35 cellular contexts compared by ENCODE assay signal in genomic region chr1:76018045-76018444, GRCh38. TPM values are rescaled to one million over a fixed set of nuclear protein-coding genes. Genes with fewer than 3 reads are reported as not detected.
"Had no signal": no experiment of that assay in that cellular context is flagged by ENCODE, and none has a peak within 500 bp of the region (broad histone marks: within the 10 kb centered on the region; RNA-seq: fewer than 3 reads in every experiment).

No MANE protein-coding gene starts in this region.

- H3K27ac Mint-ChIP-seq: activated CD4-positive, alpha-beta T cell treated with anti-CD3 and anti-CD28 coated beads for 36 hours; activated CD4-positive, alpha-beta T cell treated with anti-CD3 and anti-CD28 coated beads, Interleukin-2, amount 10 ng/mL, durations not matched to agents 7 days and 5 days; activated CD8-positive, alpha-beta memory T cell treated with anti-CD3 and anti-CD28 coated beads, Interleukin-2, amount 10 ng/mL, durations not matched to agents 7 days and 5 days; activated CD8-positive, alpha-beta T cell treated with anti-CD3 and anti-CD28 coated beads for 36 hours; activated naive CD4-positive, alpha-beta T cell treated with anti-CD3 and anti-CD28 coated beads for 36 hours; activated naive CD4-positive, alpha-beta T cell treated with anti-CD3 and anti-CD28 coated beads, Interleukin-2, amount 50 U/mL, for 24 hours; activated naive CD8-positive, alpha-beta T cell treated with anti-CD3 and anti-CD28 coated beads for 36 hours; activated naive CD8-positive, alpha-beta T cell treated with anti-CD3 and anti-CD28 coated beads, Interleukin-2, amount 50 U/mL, for 24 hours; activated T-helper 1 cell treated with anti-CD3 and anti-CD28 coated beads, Interleukin-12 subunit alpha, Interleukin-12 subunit beta, Interleukin-2, Interleukin-4 antibody, amounts not matched to agents 30 ng/mL and 10 ng/mL and 1 ng/mL, durations not matched to agents 14 hours and 24 hours and 36 hours; activated T-helper 2 cell treated with anti-CD3 and anti-CD28 coated beads, Interferon-gamma antibody, Interleukin-2, Interleukin-4, amounts not matched to agents 10 μg/mL and 5 μg/mL and 100 μg/mL, durations not matched to agents 14 hours and 24 hours and 36 hours; dendritic cell treated with granulocyte-macrophage colony-stimulating factor and Interleukin-4, amounts not matched to agents 40 ng/mL and 50 ng/mL, for 4 days; endodermal cell; T-helper 17 cell; T-helper 2 cell treated with Interferon-gamma antibody and Interleukin-4, amounts not matched to agents 5 μg/mL and 100 μg/mL, for 36 hours had no signal

- ATAC-seq: activated CD4-positive, alpha-beta T cell treated with anti-CD3 and anti-CD28 coated beads for 36 hours; activated CD8-positive, alpha-beta memory T cell treated with anti-CD3 and anti-CD28 coated beads, Interleukin-2, amount 10 ng/mL, durations not matched to agents 7 days and 5 days; activated CD8-positive, alpha-beta T cell treated with anti-CD3 and anti-CD28 coated beads for 36 hours; activated naive CD8-positive, alpha-beta T cell treated with anti-CD3 and anti-CD28 coated beads, Interleukin-2, amount 50 U/mL, for 24 hours; esophagus mucosa; foreskin keratinocyte; gastrocnemius medialis; heart left ventricle; T-helper 17 cell had no signal

- H3K36me3 ChIP-seq: brain microvascular endothelial cell, gastrocnemius medialis, heart left ventricle had no signal

- H3K27me3 Mint-ChIP-seq: activated CD8-positive, alpha-beta T cell treated with anti-CD3 and anti-CD28 coated beads for 36 hours; activated naive CD8-positive, alpha-beta T cell treated with anti-CD3 and anti-CD28 coated beads for 36 hours; dendritic cell treated with granulocyte-macrophage colony-stimulating factor and Interleukin-4, amounts not matched to agents 40 ng/mL and 50 ng/mL, for 4 days had no signal

- DNase-seq: activated CD4-positive, alpha-beta T cell treated with anti-CD3 and anti-CD28 coated beads for 36 hours; activated CD4-positive, alpha-beta T cell treated with anti-CD3 and anti-CD28 coated beads, Interleukin-2, amount 10 ng/mL, durations not matched to agents 7 days and 5 days; activated CD4-positive, alpha-beta T cell treated with anti-CD3 and anti-CD28 coated beads, Interleukin-2, amount 50 U/mL, for 48 hours; activated CD4-positive, CD25-positive, alpha-beta regulatory T cell; activated CD4-positive, CD25-positive, alpha-beta regulatory T cell treated with anti-CD3 and anti-CD28 coated beads, Interleukin-2, amount 50 U/mL, for 72 hours; activated CD8-positive, alpha-beta memory T cell treated with anti-CD3 and anti-CD28 coated beads, Interleukin-2, amount 10 ng/mL, durations not matched to agents 7 days and 5 days; activated CD8-positive, alpha-beta memory T cell treated with anti-CD3 and anti-CD28 coated beads, Interleukin-2, amount 50 U/mL, for 4 hours; activated CD8-positive, alpha-beta T cell treated with anti-CD3 and anti-CD28 coated beads for 36 hours; activated effector memory CD4-positive, alpha-beta T cell treated with anti-CD3 and anti-CD28 coated beads, Interleukin-2, amount 50 U/mL, for 16 hours; activated naive CD4-positive, alpha-beta T cell treated with anti-CD3 and anti-CD28 coated beads for 36 hours; activated naive CD8-positive, alpha-beta T cell treated with anti-CD3 and anti-CD28 coated beads for 36 hours; activated naive CD8-positive, alpha-beta T cell treated with anti-CD3 and anti-CD28 coated beads, Interleukin-2, amount 50 U/mL, for 24 hours; activated T-cell treated with anti-CD3 and anti-CD28 coated beads, Interleukin-2, amount 50 U/mL, for 1 hour; activated T-cell treated with anti-CD3 and anti-CD28 coated beads, Interleukin-2, amount 50 U/mL, for 48 hours; amniotic stem cell; anterior cingulate cortex; brain microvascular endothelial cell; dorsolateral prefrontal cortex; effector memory CD4-positive, alpha-beta T cell; endodermal cell; foreskin keratinocyte; gastrocnemius medialis; glutamatergic neuron; heart left ventricle; T-helper 1 cell; T-helper 17 cell; T1000 had no signal

- H3K4me3 Mint-ChIP-seq: activated CD4-positive, alpha-beta T cell treated with anti-CD3 and anti-CD28 coated beads for 36 hours; activated CD4-positive, alpha-beta T cell treated with anti-CD3 and anti-CD28 coated beads, Interleukin-2, amount 10 ng/mL, durations not matched to agents 7 days and 5 days; activated CD8-positive, alpha-beta memory T cell treated with anti-CD3 and anti-CD28 coated beads, Interleukin-2, amount 10 ng/mL, durations not matched to agents 7 days and 5 days; activated CD8-positive, alpha-beta T cell treated with anti-CD3 and anti-CD28 coated beads for 36 hours; activated naive CD4-positive, alpha-beta T cell treated with anti-CD3 and anti-CD28 coated beads for 36 hours; activated naive CD4-positive, alpha-beta T cell treated with anti-CD3 and anti-CD28 coated beads, Interleukin-2, amount 50 U/mL, for 24 hours; activated naive CD8-positive, alpha-beta T cell treated with anti-CD3 and anti-CD28 coated beads for 36 hours; activated naive CD8-positive, alpha-beta T cell treated with anti-CD3 and anti-CD28 coated beads, Interleukin-2, amount 50 U/mL, for 24 hours; activated T-helper 1 cell treated with anti-CD3 and anti-CD28 coated beads, Interleukin-12 subunit alpha, Interleukin-12 subunit beta, Interleukin-2, Interleukin-4 antibody, amounts not matched to agents 30 ng/mL and 10 ng/mL and 1 ng/mL, durations not matched to agents 14 hours and 24 hours and 36 hours; central memory CD8-positive, alpha-beta T cell; dendritic cell treated with granulocyte-macrophage colony-stimulating factor and Interleukin-4, amounts not matched to agents 40 ng/mL and 50 ng/mL, for 4 days; endodermal cell; T-helper 17 cell; T-helper 2 cell treated with Interferon-gamma antibody and Interleukin-4, amounts not matched to agents 5 μg/mL and 100 μg/mL, for 36 hours had no signal

- H3K9me3 ChIP-seq: gastrocnemius medialis, heart left ventricle had no signal

- H3K27ac ChIP-seq: brain microvascular endothelial cell, coronary artery, dorsolateral prefrontal cortex, foreskin keratinocyte, gastrocnemius medialis, heart left ventricle had no signal

- H3K27me3 ChIP-seq: brain microvascular endothelial cell, foreskin keratinocyte, gastrocnemius medialis, heart left ventricle had no signal

- H3K4me3 ChIP-seq: coronary artery, dorsolateral prefrontal cortex, gastrocnemius medialis, heart left ventricle had no signal

- H3K4me1 Mint-ChIP-seq: activated CD4-positive, alpha-beta T cell treated with anti-CD3 and anti-CD28 coated beads, Interleukin-2, amount 10 ng/mL, durations not matched to agents 7 days and 5 days; activated CD8-positive, alpha-beta memory T cell treated with anti-CD3 and anti-CD28 coated beads, Interleukin-2, amount 10 ng/mL, durations not matched to agents 7 days and 5 days; activated naive CD4-positive, alpha-beta T cell treated with anti-CD3 and anti-CD28 coated beads, Interleukin-2, amount 50 U/mL, for 24 hours; central memory CD8-positive, alpha-beta T cell; T-helper 17 cell had no signal

- H3K36me3 Mint-ChIP-seq: activated CD8-positive, alpha-beta memory T cell treated with anti-CD3 and anti-CD28 coated beads, Interleukin-2, amount 10 ng/mL, durations not matched to agents 7 days and 5 days; activated naive CD4-positive, alpha-beta T cell treated with anti-CD3 and anti-CD28 coated beads, Interleukin-2, amount 50 U/mL, for 24 hours; activated naive CD8-positive, alpha-beta T cell treated with anti-CD3 and anti-CD28 coated beads for 36 hours had no signal

- H3K9me3 Mint-ChIP-seq: activated CD4-positive, alpha-beta T cell treated with anti-CD3 and anti-CD28 coated beads, Interleukin-2, amount 10 ng/mL, durations not matched to agents 7 days and 5 days; activated CD8-positive, alpha-beta T cell treated with anti-CD3 and anti-CD28 coated beads for 36 hours; activated naive CD4-positive, alpha-beta T cell treated with anti-CD3 and anti-CD28 coated beads for 36 hours; activated naive CD4-positive, alpha-beta T cell treated with anti-CD3 and anti-CD28 coated beads, Interleukin-2, amount 50 U/mL, for 24 hours; activated naive CD8-positive, alpha-beta T cell treated with anti-CD3 and anti-CD28 coated beads for 36 hours; activated naive CD8-positive, alpha-beta T cell treated with anti-CD3 and anti-CD28 coated beads, Interleukin-2, amount 50 U/mL, for 24 hours; activated T-helper 1 cell treated with anti-CD3 and anti-CD28 coated beads, Interleukin-12 subunit alpha, Interleukin-12 subunit beta, Interleukin-2, Interleukin-4 antibody, amounts not matched to agents 30 ng/mL and 10 ng/mL and 1 ng/mL, durations not matched to agents 14 hours and 24 hours and 36 hours; activated T-helper 2 cell treated with anti-CD3 and anti-CD28 coated beads, Interferon-gamma antibody, Interleukin-2, Interleukin-4, amounts not matched to agents 10 μg/mL and 5 μg/mL and 100 μg/mL, durations not matched to agents 14 hours and 24 hours and 36 hours; central memory CD8-positive, alpha-beta T cell; dendritic cell treated with granulocyte-macrophage colony-stimulating factor and Interleukin-4, amounts not matched to agents 40 ng/mL and 50 ng/mL, for 4 days; T-helper 2 cell treated with Interferon-gamma antibody and Interleukin-4, amounts not matched to agents 5 μg/mL and 100 μg/mL, for 36 hours had no signal

- H3K4me1 ChIP-seq: foreskin keratinocyte, gastrocnemius medialis, heart left ventricle had no signal

RNA-seq across cellular contexts. Expression of gene ST6GALNAC3, which starts 56.5 kb away (rescaled TPM):
- total RNA-seq: activated T-helper 1 cell treated with anti-CD3 and anti-CD28 coated beads, Interleukin-12 subunit alpha, Interleukin-12 subunit beta, Interleukin-2, Interleukin-4 antibody, amounts not matched to agents 30 ng/mL and 10 ng/mL and 1 ng/mL, durations not matched to agents 14 hours and 24 hours and 36 hours; activated T-helper 2 cell treated with anti-CD3 and anti-CD28 coated beads, Interferon-gamma antibody, Interleukin-2, Interleukin-4, amounts not matched to agents 10 μg/mL and 5 μg/mL and 100 μg/mL, durations not matched to agents 14 hours and 24 hours and 36 hours had no signal
